ENCODE assay signal across 1 cellular context in genomic region chr9:105243015-105243686, GRCh38.
A peak's percentile ranks its signal among the peaks of the same experiment; 100 is the strongest.
TF ChIP-seq lines count a peak whose summit lies in the region.

No MANE protein-coding gene starts in this region.

TF ChIP-seq in K562, 482 proteins besides CTCF, POLR2A, EP300 and RAD21 (continued from another document):
- TF ChIP-seq ZNF282 (CRISPR knock-in tag; IDR thresholded peaks at IDR 0.05), result no peak
- peak; percentile 73; the same call in 1 of the 2 replicates for TF ChIP-seq SOX6 (IDR thresholded peaks at IDR 0.05)
- no peak for TF ChIP-seq USF1 (CRISPR knock-in tag; IDR thresholded peaks at IDR 0.05)
- TF ChIP-seq, protein P1, sequence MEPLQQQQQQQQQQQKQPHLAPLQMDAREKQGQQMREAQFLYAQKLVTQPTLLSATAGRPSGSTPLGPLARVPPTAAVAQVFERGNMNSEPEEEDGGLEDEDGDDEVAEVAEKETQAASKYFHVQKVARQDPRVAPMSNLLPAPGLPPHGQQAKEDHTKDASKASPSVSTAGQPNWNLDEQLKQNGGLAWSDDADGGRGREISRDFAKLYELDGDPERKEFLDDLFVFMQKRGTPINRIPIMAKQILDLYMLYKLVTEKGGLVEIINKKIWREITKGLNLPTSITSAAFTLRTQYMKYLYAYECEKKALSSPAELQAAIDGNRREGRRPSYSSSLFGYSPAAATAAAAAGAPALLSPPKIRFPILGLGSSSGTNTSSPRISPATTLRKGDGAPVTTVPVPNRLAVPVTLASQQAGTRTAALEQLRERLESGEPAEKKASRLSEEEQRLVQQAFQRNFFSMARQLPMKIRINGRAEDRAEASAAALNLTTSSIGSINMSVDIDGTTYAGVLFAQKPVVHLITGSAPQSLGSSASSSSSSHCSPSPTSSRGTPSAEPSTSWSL (CRISPR knock-in tag; IDR thresholded peaks at IDR 0.05; ENCODE audit: borderline replicate concordance), result no peak
- no peak for TF ChIP-seq XRCC3 (IDR thresholded peaks at IDR 0.05)
- TF ChIP-seq FOSL1 (tag; conservative IDR thresholded peaks at IDR 0.05), result 0 out of 2 replicates have a peak, but pooled peaks have one; percentile 37
- TF ChIP-seq TAF15 (IDR thresholded peaks at IDR 0.05; ENCODE audit: low read depth, low read length), result no peak
- TF ChIP-seq PHB2 (IDR thresholded peaks at IDR 0.05; ENCODE audit: low read depth), result no peak
- TF ChIP-seq, protein P2, sequence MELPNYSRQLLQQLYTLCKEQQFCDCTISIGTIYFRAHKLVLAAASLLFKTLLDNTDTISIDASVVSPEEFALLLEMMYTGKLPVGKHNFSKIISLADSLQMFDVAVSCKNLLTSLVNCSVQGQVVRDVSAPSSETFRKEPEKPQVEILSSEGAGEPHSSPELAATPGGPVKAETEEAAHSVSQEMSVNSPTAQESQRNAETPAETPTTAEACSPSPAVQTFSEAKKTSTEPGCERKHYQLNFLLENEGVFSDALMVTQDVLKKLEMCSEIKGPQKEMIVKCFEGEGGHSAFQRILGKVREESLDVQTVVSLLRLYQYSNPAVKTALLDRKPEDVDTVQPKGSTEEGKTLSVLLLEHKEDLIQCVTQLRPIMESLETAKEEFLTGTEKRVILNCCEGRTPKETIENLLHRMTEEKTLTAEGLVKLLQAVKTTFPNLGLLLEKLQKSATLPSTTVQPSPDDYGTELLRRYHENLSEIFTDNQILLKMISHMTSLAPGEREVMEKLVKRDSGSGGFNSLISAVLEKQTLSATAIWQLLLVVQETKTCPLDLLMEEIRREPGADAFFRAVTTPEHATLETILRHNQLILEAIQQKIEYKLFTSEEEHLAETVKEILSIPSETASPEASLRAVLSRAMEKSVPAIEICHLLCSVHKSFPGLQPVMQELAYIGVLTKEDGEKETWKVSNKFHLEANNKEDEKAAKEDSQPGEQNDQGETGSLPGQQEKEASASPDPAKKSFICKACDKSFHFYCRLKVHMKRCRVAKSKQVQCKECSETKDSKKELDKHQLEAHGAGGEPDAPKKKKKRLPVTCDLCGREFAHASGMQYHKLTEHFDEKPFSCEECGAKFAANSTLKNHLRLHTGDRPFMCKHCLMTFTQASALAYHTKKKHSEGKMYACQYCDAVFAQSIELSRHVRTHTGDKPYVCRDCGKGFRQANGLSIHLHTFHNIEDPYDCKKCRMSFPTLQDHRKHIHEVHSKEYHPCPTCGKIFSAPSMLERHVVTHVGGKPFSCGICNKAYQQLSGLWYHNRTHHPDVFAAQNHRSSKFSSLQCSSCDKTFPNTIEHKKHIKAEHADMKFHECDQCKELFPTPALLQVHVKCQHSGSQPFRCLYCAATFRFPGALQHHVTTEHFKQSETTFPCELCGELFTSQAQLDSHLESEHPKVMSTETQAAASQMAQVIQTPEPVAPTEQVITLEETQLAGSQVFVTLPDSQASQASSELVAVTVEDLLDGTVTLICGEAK (IDR thresholded peaks at IDR 0.05), result peak; percentile 62; the same call in 1 of the 2 replicates
- TF ChIP-seq, protein P2 (CRISPR knock-in tag; IDR thresholded peaks at IDR 0.05), result no peak
- TF ChIP-seq CBX1 (IDR thresholded peaks at IDR 0.05; ENCODE audit: low read depth), result no peak
- TF ChIP-seq JUND (IDR thresholded peaks at IDR 0.05; ENCODE audit: borderline replicate concordance, low read depth, low read length), result no peak
- TF ChIP-seq JUND (tag; IDR thresholded peaks at IDR 0.05; ENCODE audit: borderline replicate concordance, low read depth, low read length), result no peak
- TF ChIP-seq SMC3 (conservative IDR thresholded peaks at IDR 0.05; ENCODE audit: insufficient read depth, low read depth, low read length), result no peak
- no peak for TF ChIP-seq ZNF507 (tag; conservative IDR thresholded peaks at IDR 0.05)
- TF ChIP-seq ZNF780A (CRISPR knock-in tag; IDR thresholded peaks at IDR 0.05), result no peak
